ENCODE assay signal across 22 cellular contexts in genomic region chr17:72534265-72534664, GRCh38.
DNase-seq lines count a peak whose midpoint lies in the region; ATAC-seq, FAIRE-seq and TF ChIP-seq lines count a peak whose summit lies in the region.
"Had no signal": no experiment of that assay in that cellular context is flagged by ENCODE, and none has a peak within 500 bp of the region (broad histone marks: within the 10 kb centered on the region; RNA-seq: fewer than 3 reads in every experiment).

No MANE protein-coding gene starts in this region.

- no peak overlapping the region for H2BK15ac ChIP-seq in neuronal stem cell (ENCODE audit: low read length)

- in situ Hi-C loops in K562 (cut with MboI), result loop anchor here (10.0 kb wide), 1 partner anchor 1899 kb away; no protein-coding TSS in a partner anchor

- no peak for TF ChIP-seq CTCF in natural killer cell (IDR thresholded peaks at IDR 0.05)
- no peak for TF ChIP-seq CTCF in HEK293 (tag by site-specific recombination; IDR thresholded peaks at IDR 0.05)
- no peak for TF ChIP-seq CTCF in K562 (IDR thresholded peaks at IDR 0.05 in 2 of 3, conservative IDR thresholded peaks at IDR 0.05 in 1 of 3; ENCODE audit: insufficient read depth in 2 of 3, low read depth in 1 of 3, low read length in 3 of 3)

- 0% methylated on average over 2 of the region's 2 CpGs for WGBS in K562 (ENCODE audit: insufficient coverage, low coverage, missing lambda C conversion rate)
- WGBS in neuronal stem cell (ENCODE audit: extremely low coverage in 2 of 2, insufficient read length in 2 of 2, insufficient replicate concordance in 1 of 2), 2 donors, result no CpG with 5 or more reads among the region's 2 CpGs

- no peak overlapping the region for H4K91ac ChIP-seq in neuronal stem cell (ENCODE audit: low read depth, low read length, poor library complexity)

- H3K79me2 ChIP-seq in K562 (ENCODE audit: control insufficient read depth, insufficient read depth, low read length), result no peaks in the 10 kb centered on the region

- no peaks in the 10 kb centered on the region for H3K36me3 Mint-ChIP-seq in natural killer cell treated with Interleukin-12 subunit alpha and Interleukin-12 subunit beta and Interleukin-15 and Interleukin-18, amount 100 ng/mL, for 72 hours
- H3K36me3 Mint-ChIP-seq in natural killer cell, result no peaks in the 10 kb centered on the region
- H3K36me3 Mint-ChIP-seq in activated CD4-positive, alpha-beta T cell treated with anti-CD3 and anti-CD28 coated beads for 36 hours (ENCODE audit: low read depth), result no peaks in the 10 kb centered on the region
- H3K36me3 Mint-ChIP-seq: CD4-positive, CD25-positive, alpha-beta regulatory T cell; CD8-positive, alpha-beta T cell had no signal

- H3K27me3 Mint-ChIP-seq in natural killer cell treated with Interleukin-12 subunit alpha and Interleukin-12 subunit beta and Interleukin-15 and Interleukin-18, amount 100 ng/mL, for 72 hours, result peaks cover 16 to 32% of the 10 kb centered on the region in 2 donors
- peaks cover 4 to 10% of the 10 kb centered on the region in 2 donors for H3K27me3 Mint-ChIP-seq in natural killer cell (ENCODE audit: low read depth in 2 of 2)
- peaks cover 12% of the 10 kb centered on the region for H3K27me3 Mint-ChIP-seq in activated CD4-positive, alpha-beta T cell treated with anti-CD3 and anti-CD28 coated beads for 36 hours

- TF ChIP-seq POLR2A in K562 (conservative IDR thresholded peaks at IDR 0.05), result no peak

- H3K18ac ChIP-seq in neuronal stem cell (ENCODE audit: low read length), result no peak overlapping the region

- POLR2A ChIA-PET in HEK293 (lab: Yijun Ruan, JAX) (no interaction called here), K562 (lab: Yijun Ruan, JAX) (no interaction called here)
- POLR2A ChIA-PET in activated CD4-positive, alpha-beta T cell treated with anti-CD3 and anti-CD28 coated beads for 36 hours (lab: Charles Lee), result no interaction called here

- H3K27me3 ChIP-seq in K562 (ENCODE audit: control insufficient read depth in 2 of 2, insufficient read depth in 2 of 2, low read length in 2 of 2) (peaks cover 4 to 26% of the 10 kb centered on the region in 2 experiments; a peak in 3 of 5 replicates), neuronal stem cell (ENCODE audit: control insufficient read depth in 3 of 3, insufficient read depth in 3 of 3, low read depth in 1 of 3, low read length in 3 of 3) (no peaks in the 10 kb centered on the region)

- CTCF ChIA-PET in HEK293 (lab: Yijun Ruan, JAX) (no interaction called here), K562 (lab: Yijun Ruan, JAX; ENCODE audit: low intra/inter-chr PET ratio) (no interaction called here)
- CTCF ChIA-PET in activated CD4-positive, alpha-beta T cell treated with anti-CD3 and anti-CD28 coated beads for 36 hours (lab: Charles Lee), result interaction anchor here (0.6 kb wide), 1 partner anchor 576 kb away, joined by 3 read pairs; no protein-coding TSS in a partner anchor

- peaks cover 5% of the 10 kb centered on the region for H3K79me1 ChIP-seq in neuronal stem cell (ENCODE audit: low read depth, low read length)

- H3K23ac ChIP-seq in neuronal stem cell (ENCODE audit: low read depth, low read length, poor library complexity), result no peak overlapping the region

- no peak overlapping the region for H2BK12ac ChIP-seq in neuronal stem cell (ENCODE audit: low read length)

- H2BK5ac ChIP-seq in neuronal stem cell (ENCODE audit: low read length), result no peak overlapping the region

- H3K9ac ChIP-seq in K562 (ENCODE audit: insufficient read depth in 1 of 2, low read depth in 2 of 2, low read length in 2 of 2), result no peak overlapping the region
- H3K9ac ChIP-seq in neuronal stem cell (ENCODE audit: low read depth, low read length, poor library complexity), result no peak overlapping the region
- H3K9ac ChIP-seq: BLaER1 had no signal

- no peak overlapping the region for H3K14ac ChIP-seq in neuronal stem cell (ENCODE audit: low read length)

- H3K27ac Mint-ChIP-seq in natural killer cell treated with Interleukin-12 subunit alpha and Interleukin-12 subunit beta and Interleukin-15 and Interleukin-18, amount 100 ng/mL, for 72 hours, result no peak overlapping the region
- H3K27ac Mint-ChIP-seq in natural killer cell, result no peak overlapping the region
- H3K27ac Mint-ChIP-seq in activated CD4-positive, alpha-beta T cell treated with anti-CD3 and anti-CD28 coated beads for 36 hours, result no peak overlapping the region
- H3K27ac Mint-ChIP-seq: B cell; CD4-positive, CD25-positive, alpha-beta regulatory T cell; CD8-positive, alpha-beta T cell; HFFc6 had no signal

- no peak overlapping the region for H3K4me3 Mint-ChIP-seq in natural killer cell treated with Interleukin-12 subunit alpha and Interleukin-12 subunit beta and Interleukin-15 and Interleukin-18, amount 100 ng/mL, for 72 hours
- H3K4me3 Mint-ChIP-seq in natural killer cell, result no peak overlapping the region
- no peak overlapping the region for H3K4me3 Mint-ChIP-seq in activated CD4-positive, alpha-beta T cell treated with anti-CD3 and anti-CD28 coated beads for 36 hours
- H3K4me3 Mint-ChIP-seq: B cell; CD4-positive, CD25-positive, alpha-beta regulatory T cell; CD8-positive, alpha-beta T cell; HFFc6 had no signal

- intact Hi-C loops in natural killer cell (cut with micrococcal nuclease), result no loop called here
- intact Hi-C loops in K562 (cut with micrococcal nuclease), result no loop called here
- intact Hi-C loops in activated CD4-positive, alpha-beta T cell treated with anti-CD3 and anti-CD28 coated beads for 36 hours (cut with DNase I, micrococcal nuclease), result no loop called here

- H4K20me1 ChIP-seq in K562 (replicated peaks; ENCODE audit: control insufficient read depth, insufficient read depth, low read length), result no peaks in the 10 kb centered on the region
- H4K20me1 ChIP-seq: BLaER1 had no signal

- no peak for TF ChIP-seq RAD21 in K562 (CRISPR knock-in tag; conservative IDR thresholded peaks at IDR 0.05 in 1 of 2, IDR thresholded peaks at IDR 0.05 in 1 of 2)

- H3K9me1 ChIP-seq in K562 (ENCODE audit: control insufficient read depth, insufficient read depth, low read length), result no peaks in the 10 kb centered on the region

- no peaks in the 10 kb centered on the region for H3K9me3 Mint-ChIP-seq in natural killer cell treated with Interleukin-12 subunit alpha and Interleukin-12 subunit beta and Interleukin-15 and Interleukin-18, amount 100 ng/mL, for 72 hours
- H3K9me3 Mint-ChIP-seq in natural killer cell, result no peaks in the 10 kb centered on the region
- peaks cover 3% of the 10 kb centered on the region for H3K9me3 Mint-ChIP-seq in activated CD4-positive, alpha-beta T cell treated with anti-CD3 and anti-CD28 coated beads for 36 hours (ENCODE audit: low read depth)
- H3K9me3 Mint-ChIP-seq: CD8-positive, alpha-beta T cell had no signal

- BruUV-seq in K562 (replicated peaks; lab: Mats Ljungman, UMichigan), result no TSS peak

- H3K9me3 ChIP-seq in HEK293 (ENCODE audit: control insufficient read depth, insufficient read depth, low read depth, low read length), result no peaks in the 10 kb centered on the region; the same call in 1 of the 2 replicates
- H3K9me3 ChIP-seq in K562 (replicated peaks; ENCODE audit: control insufficient read depth, insufficient read depth, low read depth, low read length), result no peaks in the 10 kb centered on the region
- H3K9me3 ChIP-seq in neuronal stem cell (replicated peaks in 1 of 2; ENCODE audit: control insufficient read depth in 2 of 2, insufficient read depth in 1 of 2, low read depth in 1 of 2, low read length in 2 of 2), result peaks cover 0 to 3% of the 10 kb centered on the region in 2 donors
- H3K9me3 ChIP-seq: BLaER1, Caco-2 had no signal

- no peak overlapping the region for H3K4ac ChIP-seq in neuronal stem cell (ENCODE audit: low read length)

- no peak for TF ChIP-seq EP300 in K562 (IDR thresholded peaks at IDR 0.05; ENCODE audit: low read length)

- H2AK5ac ChIP-seq in neuronal stem cell (ENCODE audit: low read depth, low read length), result peak overlapping the region; percentile 51

- no peaks in the 10 kb centered on the region for H3K4me1 Mint-ChIP-seq in natural killer cell treated with Interleukin-12 subunit alpha and Interleukin-12 subunit beta and Interleukin-15 and Interleukin-18, amount 100 ng/mL, for 72 hours (ENCODE audit: low read depth in 2 of 2)
- H3K4me1 Mint-ChIP-seq in natural killer cell, result no peaks in the 10 kb centered on the region
- no peaks in the 10 kb centered on the region for H3K4me1 Mint-ChIP-seq in activated CD4-positive, alpha-beta T cell treated with anti-CD3 and anti-CD28 coated beads for 36 hours
- H3K4me1 Mint-ChIP-seq: B cell; CD4-positive, CD25-positive, alpha-beta regulatory T cell had no signal

- H3K4me3 ChIP-seq in HEK293 (ENCODE audit: low read depth, low read length) (no peak overlapping the region), K562 (no peak overlapping the region), neuronal stem cell (ENCODE audit: low read length in 2 of 2) (no peak overlapping the region)
- H3K4me3 ChIP-seq: BLaER1 had no signal

- H3K36me3 ChIP-seq in HEK293 (ENCODE audit: control insufficient read depth in 2 of 2, insufficient read depth in 1 of 2, low read length in 2 of 2) (no peaks in the 10 kb centered on the region), K562 (ENCODE audit: control insufficient read depth, insufficient read depth, low read length) (no peaks in the 10 kb centered on the region), neuronal stem cell (replicated peaks in 1 of 2; ENCODE audit: control insufficient read depth in 2 of 2, insufficient read depth in 2 of 2, low read length in 2 of 2) (no peaks in the 10 kb centered on the region)
- H3K36me3 ChIP-seq: BLaER1 had no signal

- ATAC-seq in natural killer cell treated with Interleukin-12 subunit alpha and Interleukin-12 subunit beta and Interleukin-15 and Interleukin-18, amount 100 ng/mL, for 72 hours, result no peak
- ATAC-seq in natural killer cell (no peak), K562 (no peak)
- no peak for ATAC-seq in activated CD4-positive, alpha-beta T cell treated with anti-CD3 and anti-CD28 coated beads for 36 hours
- ATAC-seq: CD8-positive, alpha-beta T cell had no signal

- H2BK120ac ChIP-seq in neuronal stem cell (ENCODE audit: low read depth, low read length), result no peak overlapping the region

- H3K4me2 ChIP-seq in K562 (ENCODE audit: insufficient read depth, low read length) (no peak overlapping the region), neuronal stem cell (ENCODE audit: insufficient read depth, low read length, poor library complexity, severe bottlenecking) (no peak overlapping the region)
- H3K4me2 ChIP-seq: BLaER1 had no signal

- no peak overlapping the region for H4K8ac ChIP-seq in neuronal stem cell (ENCODE audit: low read depth, low read length)

- H2AFZ ChIP-seq in K562 (ENCODE audit: low read depth, low read length) (no peak overlapping the region), neuronal stem cell (ENCODE audit: low read length) (no peak overlapping the region)

- H3K27ac ChIP-seq in HEK293 (ENCODE audit: extremely low read depth, low read depth, low read length) (no peak overlapping the region), K562 (ENCODE audit: extremely low read depth, low read depth, low read length) (no peak overlapping the region), neuronal stem cell (replicated peaks; ENCODE audit: low read length) (no peak overlapping the region)
- H3K27ac ChIP-seq: BLaER1, C4-2B had no signal

- FAIRE-seq in K562 (lab: Jason Lieb, UNC), result no peak
- FAIRE-seq: G401.6, GM12892 had no signal

- H3K4me1 ChIP-seq in HEK293 (ENCODE audit: control insufficient read depth, insufficient read depth, low read length), result peaks cover 2% of the 10 kb centered on the region; the same call in 1 of the 2 replicates
- H3K4me1 ChIP-seq in K562 (replicated peaks in 1 of 2; ENCODE audit: control insufficient read depth in 2 of 2, insufficient read depth in 2 of 2, low read length in 2 of 2), result no peaks in the 10 kb centered on the region
- H3K4me1 ChIP-seq in neuronal stem cell (ENCODE audit: control insufficient read depth in 2 of 2, insufficient read depth in 1 of 2, low read depth in 1 of 2, low read length in 2 of 2), result peaks cover 17 to 20% of the 10 kb centered on the region in 2 donors

- peak; percentile 10 for DNase-seq in natural killer cell treated with Interleukin-12 subunit alpha and Interleukin-12 subunit beta and Interleukin-15 and Interleukin-18, amount 100 ng/mL, for 72 hours (ENCODE audit: low spot score)
- DNase-seq in natural killer cell, result no peak
- DNase-seq in K562 (ENCODE audit: extremely low read depth in 1 of 4, low spot score in 3 of 4), result no peak
- no peak for DNase-seq in neuronal stem cell (ENCODE audit: low spot score)
- no peak for DNase-seq in NCI-H82 treated with DMSO at 0.1 percent for 48 hours (lab: John Stamatoyannopoulos, UW; ENCODE audit: unreplicated experiment)
- no peak for DNase-seq in NCI-H526 (lab: John Stamatoyannopoulos, UW)
- DNase-seq in activated CD4-positive, alpha-beta T cell treated with anti-CD3 and anti-CD28 coated beads for 36 hours, result no peak
- DNase-seq: Caco-2; CD4-positive, CD25-positive, alpha-beta regulatory T cell; CD8-positive, alpha-beta T cell; DMS153; DND-41; GOT3; H7; HCEC 1CT; HFFc6 had no signal
